ENCODE assay signal across 15 cellular contexts in genomic region chr2:172251231-172251630, GRCh38.
DNase-seq lines count a peak whose midpoint lies in the region; ATAC-seq and TF ChIP-seq lines count a peak whose summit lies in the region.
"Had no signal": no experiment of that assay in that cellular context is flagged by ENCODE, and none has a peak within 500 bp of the region (broad histone marks: within the 10 kb centered on the region; RNA-seq: fewer than 3 reads in every experiment).

No MANE protein-coding gene starts in this region.

- H3K27me3 ChIP-seq in ACC112 (ENCODE audit: insufficient read depth, low read length) = no peaks in the 10 kb centered on the region
- H3K27me3 ChIP-seq in HCT116 (ENCODE audit: insufficient read depth, low read length) = no peaks in the 10 kb centered on the region
- H3K27me3 ChIP-seq: BE2C, neutrophil had no signal

- peak overlapping the region; percentile 73 for H3K4me2 ChIP-seq in HCT116 (ENCODE audit: low read length)

- CTCF ChIA-PET in HCT116 (lab: Charles Lee) = interaction anchor here (0.6 to 1.1 kb wide), 2 partner anchors 176 to 210 kb away, joined by 3 to 4 read pairs; partner anchors contain the start of gene ITGA6

- H3K4me3 ChIP-seq in ACC112 (ENCODE audit: low read depth, low read length) (peak overlapping the region; percentile 30; the same call in 1 of the 2 replicates), HCT116 (replicated peaks in 1 of 2; ENCODE audit: low read depth in 1 of 2, low read length in 2 of 2) (no peak overlapping the region)

- H3K9me2 ChIP-seq in HCT116 (ENCODE audit: insufficient read depth) = no peaks in the 10 kb centered on the region

- no peak for ATAC-seq in HCT116
- no peak for ATAC-seq in GM19455 (IDR thresholded peaks at IDR 0.05; ENCODE audit: unreplicated experiment)
- no peak for ATAC-seq in HG03439 (IDR thresholded peaks at IDR 0.05; ENCODE audit: unreplicated experiment)

- H3K36me3 Mint-ChIP-seq in chondrocyte (ENCODE audit: low read depth) = no peaks in the 10 kb centered on the region

- H3K36me3 ChIP-seq in ACC112 (ENCODE audit: insufficient read depth, low read length) (no peaks in the 10 kb centered on the region), HCT116 (ENCODE audit: control insufficient read depth in 1 of 2, insufficient read depth in 2 of 2, low read length in 2 of 2) (no peaks in the 10 kb centered on the region)
- H3K36me3 ChIP-seq: BE2C, neutrophil had no signal

- H3K9ac ChIP-seq in HCT116 (ENCODE audit: low read length) = peak overlapping the region; percentile 61; the same call in 1 of the 2 replicates

- intact Hi-C loops in HCT116 (cut with micrococcal nuclease) = loop anchor here (5.0 kb wide), 2 partner anchors 176 to 191 kb away; partner anchors contain the start of gene ITGA6

- H2AFZ ChIP-seq in ACC112 (ENCODE audit: low read length, unreplicated experiment) (peak overlapping the region; percentile 48), HCT116 (ENCODE audit: low read depth, low read length, poor library complexity, severe bottlenecking) (peak overlapping the region; percentile 85)

- peaks cover 2% of the 10 kb centered on the region for H3K9me3 Mint-ChIP-seq in chondrocyte (ENCODE audit: low read depth)

- TF ChIP-seq CTCF in HCT116 (IDR thresholded peaks at IDR 0.05 in 2 of 3, conservative IDR thresholded peaks at IDR 0.05 in 1 of 3; ENCODE audit: borderline replicate concordance in 1 of 3, insufficient read depth in 1 of 3, low read depth in 2 of 3, low read length in 2 of 3) (no peak), chondrocyte (IDR thresholded peaks at IDR 0.05) (no peak)

- RAD21 ChIA-PET in HCT116 (lab: Charles Lee; ENCODE audit: low non-redundant PET in 1 of 2, low total read pairs in 2 of 2, uncharacterized antibody in 2 of 2, unreplicated experiment in 2 of 2) = no interaction called here

- H3K27ac ChIP-seq in ACC112 (ENCODE audit: low read depth, low read length) = peak overlapping the region; percentile 43
- 0 out of 2 replicates have a peak overlapping the region, but pooled peaks have one; percentile 96 for H3K27ac ChIP-seq in HCT116 (ENCODE audit: low read depth, low read length)
- H3K27ac ChIP-seq: neutrophil had no signal

- TF ChIP-seq RAD21 in HCT116 (IDR thresholded peaks at IDR 0.05; ENCODE audit: low read depth) = no peak

- no peak for DNase-seq in HCT116 (ENCODE audit: low read depth, low spot score)
- no peak for DNase-seq in chondrocyte (ENCODE audit: low spot score)
- DNase-seq in kidney tubule cell (ENCODE audit: low spot score) = peak; percentile 52
- no peak for DNase-seq in effector CD4-positive, alpha-beta T cell
- DNase-seq in cerebellar nuclear complex (lab: John Stamatoyannopoulos, UW) = no peak
- DNase-seq: activated CD4-positive, alpha-beta memory T cell treated with anti-CD3 and anti-CD28 coated beads, Interleukin-2, amount 10 ng/mL, durations not matched to agents 7 days and 5 days; activated gamma-delta T cell treated with Interleukin-2 at 50 U/mL for 16 hours; BE2C; DND-41; NCI-H2171; OCI-M1 had no signal

- H3K27me3 Mint-ChIP-seq in chondrocyte (ENCODE audit: low read depth) = no peaks in the 10 kb centered on the region

- peak overlapping the region; percentile 79 for H3K27ac Mint-ChIP-seq in chondrocyte (ENCODE audit: unreplicated experiment)
- H3K27ac Mint-ChIP-seq: activated CD4-positive, alpha-beta memory T cell treated with anti-CD3 and anti-CD28 coated beads, Interleukin-2, amount 10 ng/mL, durations not matched to agents 7 days and 5 days had no signal

- no peaks in the 10 kb centered on the region for H3K9me3 ChIP-seq in HCT116 (ENCODE audit: control insufficient read depth in 1 of 2, insufficient read depth in 1 of 2, low read depth in 1 of 2, low read length in 2 of 2)
- H3K9me3 ChIP-seq: BE2C, neutrophil had no signal

- POLR2A ChIA-PET in HCT116 (lab: Charles Lee) = interaction anchor here (4.1 kb wide), 1 partner anchor 189 kb away, joined by 39 read pairs; no protein-coding TSS in a partner anchor

- H4K20me1 ChIP-seq in HCT116 (ENCODE audit: insufficient read depth) = no peaks in the 10 kb centered on the region

- H3K4me3 Mint-ChIP-seq in chondrocyte (ENCODE audit: unreplicated experiment) = no peak overlapping the region
- H3K4me3 Mint-ChIP-seq: activated CD4-positive, alpha-beta memory T cell treated with anti-CD3 and anti-CD28 coated beads, Interleukin-2, amount 10 ng/mL, durations not matched to agents 7 days and 5 days had no signal

- TF ChIP-seq POLR2A in HCT116 (IDR thresholded peaks at IDR 0.05; ENCODE audit: borderline replicate concordance, extremely low read depth, insufficient read depth, insufficient read length) = no peak

- no TSS peak for BruUV-seq in HCT116 (replicated peaks; lab: Mats Ljungman, UMichigan)

- H3K79me2 ChIP-seq in ACC112 (ENCODE audit: control insufficient read depth, insufficient read depth, low read length, unreplicated experiment) (no peaks in the 10 kb centered on the region), HCT116 (ENCODE audit: insufficient read depth, low read length) (no peaks in the 10 kb centered on the region)

- H3K4me1 Mint-ChIP-seq in chondrocyte (ENCODE audit: low read depth) = peaks cover 53% of the 10 kb centered on the region

- peaks cover 62% of the 10 kb centered on the region for H3K4me1 ChIP-seq in ACC112 (ENCODE audit: control insufficient read depth, insufficient read depth, low read length, unreplicated experiment)
- H3K4me1 ChIP-seq in HCT116 (ENCODE audit: control insufficient read depth in 1 of 2, insufficient read depth in 2 of 2, low read length in 2 of 2) = peaks cover 83 to 100% of the 10 kb centered on the region in 2 experiments
- H3K4me1 ChIP-seq: BE2C had no signal

TF ChIP-seq in HCT116, 20 proteins besides CTCF, POLR2A, EP300 and RAD21:
- no peak for TF ChIP-seq EGR1 (IDR thresholded peaks at IDR 0.05; ENCODE audit: low read depth)
- no peak for TF ChIP-seq ATF3 (IDR thresholded peaks at IDR 0.05)
- TF ChIP-seq EZH2 (IDR thresholded peaks at IDR 0.05) = no peak
- TF ChIP-seq ZNF274 (IDR thresholded peaks at IDR 0.05; ENCODE audit: low read depth, low read length) = no peak
- TF ChIP-seq CBX3 (IDR thresholded peaks at IDR 0.05; ENCODE audit: low read depth) = no peak
- TF ChIP-seq ZFX (IDR thresholded peaks at IDR 0.05) = no peak
TF ChIP-seq in HCT116: peak in this region for 0.
